11 cellular contexts compared by ENCODE assay signal in the genomic region with DNA sequence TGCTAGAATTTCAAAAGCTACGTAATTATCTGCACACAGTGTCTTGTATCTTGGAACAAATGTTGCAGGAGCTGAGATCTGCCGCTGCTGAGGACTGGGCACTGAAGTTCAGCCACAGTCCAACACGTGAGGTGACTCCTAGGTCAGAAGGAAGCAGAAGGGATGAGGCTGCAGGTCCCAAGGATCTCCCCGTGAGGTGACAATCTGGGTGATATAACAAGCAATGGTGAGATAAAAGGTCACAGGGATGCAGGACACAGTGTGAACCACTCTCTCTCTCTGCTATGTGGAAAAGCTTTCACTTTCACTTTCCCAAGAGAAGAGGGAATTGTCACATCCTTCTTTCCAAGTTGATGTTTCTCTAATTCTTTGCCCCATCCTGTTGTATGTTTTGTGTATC.
DNase-seq lines count a peak whose midpoint lies in the region; ATAC-seq, FAIRE-seq and TF ChIP-seq lines count a peak whose summit lies in the region.
"Had no signal": no experiment of that assay in that cellular context is flagged by ENCODE, and none has a peak within 500 bp of the region (broad histone marks: within the 10 kb centered on the region; RNA-seq: fewer than 3 reads in every experiment).

No MANE protein-coding gene starts in this region.

- peak overlapping the region; percentile 61 for H3K4me3 Mint-ChIP-seq in activated naive CD8-positive, alpha-beta T cell treated with anti-CD3 and anti-CD28 coated beads, Interleukin-2, amount 10 ng/mL, durations not matched to agents 7 days and 5 days
- H3K4me3 Mint-ChIP-seq in activated naive CD8-positive, alpha-beta T cell treated with anti-CD3 and anti-CD28 coated beads, Interleukin-2, amount 50 U/mL, for 24 hours = no peak overlapping the region
- H3K4me3 Mint-ChIP-seq: CD4-positive, CD25-positive, alpha-beta regulatory T cell; immature natural killer cell had no signal

- DNase-seq in activated naive CD8-positive, alpha-beta T cell treated with anti-CD3 and anti-CD28 coated beads, Interleukin-2, amount 10 ng/mL, durations not matched to agents 7 days and 5 days = no peak
- DNase-seq in activated naive CD8-positive, alpha-beta T cell treated with anti-CD3 and anti-CD28 coated beads, Interleukin-2, amount 50 U/mL, for 24 hours = no peak
- DNase-seq in choroid plexus epithelial cell (ENCODE audit: low read depth) = peak; percentile 49
- peak; percentile 54 for DNase-seq in medulla oblongata (ENCODE audit: extremely low spot score)
- no peak for DNase-seq in vagina (ENCODE audit: extremely low spot score in 2 of 2)
- DNase-seq in stimulated activated CD4-positive, alpha-beta T cell treated with anti-CD3 and anti-CD28 coated beads, Interleukin-4, amount 100 ng/mL, for 4 hours = no peak
- DNase-seq in D721Med (ENCODE audit: insufficient read length, low spot score) = no peak
- DNase-seq: CD4-positive, CD25-positive, alpha-beta regulatory T cell; immature natural killer cell; NCI-H226 had no signal

- no peak for FAIRE-seq in D721Med (lab: Jason Lieb, UNC)

- TF ChIP-seq CTCF in choroid plexus epithelial cell (conservative IDR thresholded peaks at IDR 0.05; ENCODE audit: low read depth, low read length) (no peak), vagina (IDR thresholded peaks at IDR 0.05) (no peak), D721Med (IDR thresholded peaks at IDR 0.05; ENCODE audit: insufficient read depth, missing control alignments) (no peak)

- no peak overlapping the region for H3K27ac ChIP-seq in vagina

- intact Hi-C loops in vagina (cut with DNase I) = loop anchor here (10.0 kb wide), 1 partner anchor 332 kb away; no protein-coding TSS in a partner anchor

- no peaks in the 10 kb centered on the region for H3K9me3 ChIP-seq in vagina

- ATAC-seq in activated naive CD8-positive, alpha-beta T cell treated with anti-CD3 and anti-CD28 coated beads, Interleukin-2, amount 10 ng/mL, durations not matched to agents 7 days and 5 days (ENCODE audit: low read depth) = no peak
- ATAC-seq in activated naive CD8-positive, alpha-beta T cell treated with anti-CD3 and anti-CD28 coated beads, Interleukin-2, amount 50 U/mL, for 24 hours = no peak
- no peak for ATAC-seq in GM19328 (IDR thresholded peaks at IDR 0.05; ENCODE audit: unreplicated experiment)

- TF ChIP-seq POLR2A in vagina (IDR thresholded peaks at IDR 0.05) = no peak

- no peaks in the 10 kb centered on the region for H3K9me3 Mint-ChIP-seq in activated naive CD8-positive, alpha-beta T cell treated with anti-CD3 and anti-CD28 coated beads, Interleukin-2, amount 10 ng/mL, durations not matched to agents 7 days and 5 days
- no peaks in the 10 kb centered on the region for H3K9me3 Mint-ChIP-seq in activated naive CD8-positive, alpha-beta T cell treated with anti-CD3 and anti-CD28 coated beads, Interleukin-2, amount 50 U/mL, for 24 hours

- H3K27me3 ChIP-seq in vagina = no peaks in the 10 kb centered on the region

- H3K36me3 ChIP-seq in vagina = no peaks in the 10 kb centered on the region

- POLR2A ChIA-PET in activated naive CD8-positive, alpha-beta T cell treated with anti-CD3 and anti-CD28 coated beads, Interleukin-2, amount 10 ng/mL, durations not matched to agents 7 days and 5 days (lab: Charles Lee) = no interaction called here

- no peaks in the 10 kb centered on the region for H3K36me3 Mint-ChIP-seq in activated naive CD8-positive, alpha-beta T cell treated with anti-CD3 and anti-CD28 coated beads, Interleukin-2, amount 10 ng/mL, durations not matched to agents 7 days and 5 days
- no peaks in the 10 kb centered on the region for H3K36me3 Mint-ChIP-seq in activated naive CD8-positive, alpha-beta T cell treated with anti-CD3 and anti-CD28 coated beads, Interleukin-2, amount 50 U/mL, for 24 hours (ENCODE audit: low read depth)
- H3K36me3 Mint-ChIP-seq: CD4-positive, CD25-positive, alpha-beta regulatory T cell; immature natural killer cell had no signal

- peaks cover 3% of the 10 kb centered on the region for H3K4me1 Mint-ChIP-seq in activated naive CD8-positive, alpha-beta T cell treated with anti-CD3 and anti-CD28 coated beads, Interleukin-2, amount 10 ng/mL, durations not matched to agents 7 days and 5 days
- H3K4me1 Mint-ChIP-seq in activated naive CD8-positive, alpha-beta T cell treated with anti-CD3 and anti-CD28 coated beads, Interleukin-2, amount 50 U/mL, for 24 hours = no peaks in the 10 kb centered on the region
- H3K4me1 Mint-ChIP-seq: immature natural killer cell had no signal

- no peak overlapping the region for H3K27ac Mint-ChIP-seq in activated naive CD8-positive, alpha-beta T cell treated with anti-CD3 and anti-CD28 coated beads, Interleukin-2, amount 10 ng/mL, durations not matched to agents 7 days and 5 days
- no peak overlapping the region for H3K27ac Mint-ChIP-seq in activated naive CD8-positive, alpha-beta T cell treated with anti-CD3 and anti-CD28 coated beads, Interleukin-2, amount 50 U/mL, for 24 hours
- H3K27ac Mint-ChIP-seq: CD4-positive, CD25-positive, alpha-beta regulatory T cell; immature natural killer cell had no signal

- H3K4me3 ChIP-seq in choroid plexus epithelial cell (ENCODE audit: low read depth, low read length) (peak overlapping the region; percentile 54), vagina (peak overlapping the region; percentile 22)

- H3K27me3 Mint-ChIP-seq in activated naive CD8-positive, alpha-beta T cell treated with anti-CD3 and anti-CD28 coated beads, Interleukin-2, amount 10 ng/mL, durations not matched to agents 7 days and 5 days = no peaks in the 10 kb centered on the region
- H3K27me3 Mint-ChIP-seq in activated naive CD8-positive, alpha-beta T cell treated with anti-CD3 and anti-CD28 coated beads, Interleukin-2, amount 50 U/mL, for 24 hours = no peaks in the 10 kb centered on the region
- H3K27me3 Mint-ChIP-seq: CD4-positive, CD25-positive, alpha-beta regulatory T cell had no signal

- peaks cover 8% of the 10 kb centered on the region for H3K4me1 ChIP-seq in vagina

Comparison
In these comparisons a context has a peak if more than half of its experiments do, and no peak if none do; other contexts are left out.
1. DNase-seq: peak in choroid plexus epithelial cell (single experiment) and medulla oblongata (single experiment); none in activated naive CD8-positive, alpha-beta T cell treated with anti-CD3 and anti-CD28 coated beads, Interleukin-2, amount 10 ng/mL, durations not matched to agents 7 days and 5 days (single experiment), activated naive CD8-positive, alpha-beta T cell treated with anti-CD3 and anti-CD28 coated beads, Interleukin-2, amount 50 U/mL, for 24 hours (single experiment), vagina (0 of 2), stimulated activated CD4-positive, alpha-beta T cell treated with anti-CD3 and anti-CD28 coated beads, Interleukin-4, amount 100 ng/mL, for 4 hours (0 of 2) and D721Med (single experiment).